ENCODE assay signal across 19 cellular contexts in the genomic region with DNA sequence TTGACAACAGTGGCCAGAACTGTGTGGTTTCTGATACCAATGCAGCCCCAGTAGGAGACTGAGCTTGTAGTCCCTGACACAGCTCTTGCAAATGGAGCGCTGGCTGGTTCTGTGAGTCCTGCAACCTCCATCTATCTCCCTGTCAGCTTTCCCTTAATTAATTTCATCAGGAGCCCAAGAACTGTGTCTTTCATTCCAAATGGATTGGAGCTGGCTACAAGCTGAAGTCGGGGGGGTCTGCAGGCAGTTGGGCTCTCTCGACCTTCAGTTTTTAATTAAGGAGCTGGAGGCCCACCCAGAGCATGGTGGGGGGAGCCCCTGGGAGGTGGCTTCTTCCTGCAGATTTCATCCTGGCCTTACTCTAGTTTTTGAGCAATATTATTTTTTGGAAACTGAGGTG.
DNase-seq lines count a peak whose midpoint lies in the region; ATAC-seq, FAIRE-seq and TF ChIP-seq lines count a peak whose summit lies in the region.
"Had no signal": no experiment of that assay in that cellular context is flagged by ENCODE, and none has a peak within 500 bp of the region (broad histone marks: within the 10 kb centered on the region; RNA-seq: fewer than 3 reads in every experiment).

No MANE protein-coding gene starts in this region.

- POLR2A ChIA-PET in SK-N-SH (lab: Yijun Ruan, JAX), result no interaction called here

- H3K4me3 Mint-ChIP-seq in nephron progenitor cell, result peak overlapping the region; percentile 46
- H3K4me3 Mint-ChIP-seq: CD8-positive, alpha-beta memory T cell had no signal

- no peak overlapping the region for H2AFZ ChIP-seq in SK-N-SH (ENCODE audit: low read depth)

- no peak for ATAC-seq in SK-N-SH treated with all-trans-retinoic acid at 6 μM for 48 hours
- no peak for ATAC-seq in GM18517 (IDR thresholded peaks at IDR 0.05; ENCODE audit: unreplicated experiment)
- ATAC-seq: K562 had no signal

- no peaks in the 10 kb centered on the region for H3K36me3 Mint-ChIP-seq in nephron progenitor cell (ENCODE audit: low read depth)
- H3K36me3 Mint-ChIP-seq: CD8-positive, alpha-beta memory T cell had no signal

- peaks cover 29% of the 10 kb centered on the region for H3K27me3 Mint-ChIP-seq in nephron progenitor cell (ENCODE audit: low read depth, poor library complexity)

- WGBS in SK-N-SH (ENCODE audit: low lambda C conversion rate), result 19% methylated on average over 3 of the region's 3 CpGs
- WGBS in thyroid gland, 2 donors, result 64 to 75% methylated on average over 3 of the region's 3 CpGs

- peak overlapping the region; percentile 82 for H3K27ac Mint-ChIP-seq in nephron progenitor cell
- H3K27ac Mint-ChIP-seq: CD8-positive, alpha-beta memory T cell had no signal

- peaks cover 59% of the 10 kb centered on the region for H3K4me1 Mint-ChIP-seq in nephron progenitor cell
- H3K4me1 Mint-ChIP-seq: CD8-positive, alpha-beta memory T cell had no signal

- TF ChIP-seq POLR2A in thyroid gland (IDR thresholded peaks at IDR 0.05), result no peak

- no peaks in the 10 kb centered on the region for H3K27me3 ChIP-seq in SK-N-SH (ENCODE audit: insufficient read depth)
- no peaks in the 10 kb centered on the region for H3K27me3 ChIP-seq in adipocyte (replicated peaks; ENCODE audit: control insufficient read depth, insufficient read depth, low read length)
- H3K27me3 ChIP-seq in thyroid gland, result no peaks in the 10 kb centered on the region
- H3K27me3 ChIP-seq: BE2C had no signal

- no peak for TF ChIP-seq CTCF in SK-N-SH (IDR thresholded peaks at IDR 0.05)
- TF ChIP-seq CTCF in nephron progenitor cell (IDR thresholded peaks at IDR 0.05), result no peak
- no peak for TF ChIP-seq CTCF in thyroid gland (IDR thresholded peaks at IDR 0.05)
- TF ChIP-seq CTCF in GM20000 (IDR thresholded peaks at IDR 0.05; ENCODE audit: extremely low read depth, missing control alignments), result no peak

- H3K36me3 ChIP-seq in SK-N-SH (replicated peaks in 1 of 2; ENCODE audit: control insufficient read depth in 1 of 2, insufficient read depth in 2 of 2, low read length in 1 of 2) (no peaks in the 10 kb centered on the region), adipocyte (ENCODE audit: control insufficient read depth, insufficient read depth, low read length, severe bottlenecking) (no peaks in the 10 kb centered on the region), thyroid gland (no peaks in the 10 kb centered on the region)
- H3K36me3 ChIP-seq: BE2C had no signal

- no peaks in the 10 kb centered on the region for H3K9me3 ChIP-seq in SK-N-SH
- H3K9me3 ChIP-seq in adipocyte (ENCODE audit: control insufficient read depth, low read length), result no peaks in the 10 kb centered on the region
- H3K9me3 ChIP-seq in thyroid gland, result no peaks in the 10 kb centered on the region
- H3K9me3 ChIP-seq: BE2C had no signal

- H3K9ac ChIP-seq in SK-N-SH (no peak overlapping the region), adipocyte (ENCODE audit: low read length) (peak overlapping the region; percentile 12)

- no peaks in the 10 kb centered on the region for H3K79me2 ChIP-seq in SK-N-SH (ENCODE audit: insufficient read depth)

- CTCF ChIA-PET in SK-N-SH (lab: Yijun Ruan, JAX), result interaction anchor here (0.9 to 11.0 kb wide), 7 partner anchors 9 to 341 kb away, joined by 3 to 135 read pairs (median 14); no protein-coding TSS in a partner anchor

- H4K20me1 ChIP-seq in SK-N-SH (ENCODE audit: insufficient read depth), result no peaks in the 10 kb centered on the region

- no peak for TF ChIP-seq EP300 in SK-N-SH (IDR thresholded peaks at IDR 0.05; ENCODE audit: borderline replicate concordance in 1 of 2, low read depth in 1 of 2, low read length in 1 of 2)

- no peaks in the 10 kb centered on the region for H3F3A ChIP-seq in SK-N-SH (replicated peaks; ENCODE audit: insufficient read depth)

- DNase-seq in SK-N-SH, result peak; percentile 73
- DNase-seq in adipocyte (ENCODE audit: low read depth), result no peak
- no peak for DNase-seq in nephron progenitor cell
- DNase-seq in thyroid gland, result no peak
- DNase-seq in GM20000 (ENCODE audit: low spot score), result no peak
- no peak for DNase-seq in RCC 7860 (ENCODE audit: low spot score)
- DNase-seq: 8988T; BE2C; DND-41; GOT3; NCI-H526 treated with DMSO at 0.1 percent for 48 hours; NK-92 treated with Interleukin-12 subunit alpha and Interleukin-12 subunit beta, amount 100 ng/mL, for 24 hours had no signal

- H3K27ac ChIP-seq in SK-N-SH (ENCODE audit: low read depth in 2 of 2, low read length in 1 of 2), result no peak overlapping the region; a peak in 1 of 4 replicates
- H3K27ac ChIP-seq in thyroid gland, result peak overlapping the region; percentile 56 to 91 (median 59)

- H3K4me2 ChIP-seq in SK-N-SH, result no peak overlapping the region

- no peak for TF ChIP-seq RAD21 in SK-N-SH (IDR thresholded peaks at IDR 0.05; ENCODE audit: low read length)

- H3K9me3 Mint-ChIP-seq in nephron progenitor cell, result peaks cover 6% of the 10 kb centered on the region

- H3K4me3 ChIP-seq in SK-N-SH (ENCODE audit: low read depth in 2 of 2, low read length in 1 of 2) (no peak overlapping the region), adipocyte (ENCODE audit: low read length) (no peak overlapping the region), thyroid gland (replicated peaks in 1 of 3) (no peak overlapping the region)
- H3K4me3 ChIP-seq: K562 had no signal

- FAIRE-seq in RCC 7860 (lab: Jason Lieb, UNC), result no peak
- FAIRE-seq: D721Med, G401.6, GM18507, K562 had no signal

- no peaks in the 10 kb centered on the region for H3K9me2 ChIP-seq in SK-N-SH

- intact Hi-C loops in thyroid gland (cut with DNase I), result no loop called here

- H3K4me1 ChIP-seq in SK-N-SH (ENCODE audit: control insufficient read depth in 1 of 2, insufficient read depth in 2 of 2, low read depth in 1 of 2, low read length in 1 of 2) (peaks cover 0 to 29% of the 10 kb centered on the region in 2 experiments; a peak in 2 of 4 replicates), adipocyte (ENCODE audit: control insufficient read depth, insufficient read depth, low read length) (peaks cover 59% of the 10 kb centered on the region), thyroid gland (peaks cover 26 to 57% of the 10 kb centered on the region in 2 donors)
- H3K4me1 ChIP-seq: BE2C had no signal

TF ChIP-seq in SK-N-SH, 30 proteins besides CTCF, POLR2A, EP300 and RAD21:
- 0 out of 2 replicates have a peak, but pooled peaks have one; percentile 19 for TF ChIP-seq RCOR1 (IDR thresholded peaks at IDR 0.05; ENCODE audit: low read length)
- TF ChIP-seq TCF12 (IDR thresholded peaks at IDR 0.05), result no peak

TF ChIP-seq in SK-N-SH treated with all-trans-retinoic acid at 6 μM for 48 hours, 23 proteins besides CTCF, POLR2A, EP300 and RAD21 (continues in another document):
- TF ChIP-seq BACH2 (CRISPR knock-in tag; IDR thresholded peaks at IDR 0.05; ENCODE audit: borderline replicate concordance) (no peak), GLIS3 (CRISPR knock-in tag; IDR thresholded peaks at IDR 0.05) (no peak), ZNF70 (CRISPR knock-in tag; IDR thresholded peaks at IDR 0.05) (no peak), ISL1 (CRISPR knock-in tag; IDR thresholded peaks at IDR 0.05) (no peak), RARB (CRISPR knock-in tag; IDR thresholded peaks at IDR 0.05) (no peak), CSDC2 (CRISPR knock-in tag; IDR thresholded peaks at IDR 0.05) (no peak), OSR1 (CRISPR knock-in tag; IDR thresholded peaks at IDR 0.05) (no peak), TCF4 (CRISPR knock-in tag; IDR thresholded peaks at IDR 0.05; ENCODE audit: borderline replicate concordance) (no peak), ZFP3 (CRISPR knock-in tag; IDR thresholded peaks at IDR 0.05) (no peak), ZFP30 (CRISPR knock-in tag; IDR thresholded peaks at IDR 0.05) (no peak)
- TF ChIP-seq, protein P1, sequence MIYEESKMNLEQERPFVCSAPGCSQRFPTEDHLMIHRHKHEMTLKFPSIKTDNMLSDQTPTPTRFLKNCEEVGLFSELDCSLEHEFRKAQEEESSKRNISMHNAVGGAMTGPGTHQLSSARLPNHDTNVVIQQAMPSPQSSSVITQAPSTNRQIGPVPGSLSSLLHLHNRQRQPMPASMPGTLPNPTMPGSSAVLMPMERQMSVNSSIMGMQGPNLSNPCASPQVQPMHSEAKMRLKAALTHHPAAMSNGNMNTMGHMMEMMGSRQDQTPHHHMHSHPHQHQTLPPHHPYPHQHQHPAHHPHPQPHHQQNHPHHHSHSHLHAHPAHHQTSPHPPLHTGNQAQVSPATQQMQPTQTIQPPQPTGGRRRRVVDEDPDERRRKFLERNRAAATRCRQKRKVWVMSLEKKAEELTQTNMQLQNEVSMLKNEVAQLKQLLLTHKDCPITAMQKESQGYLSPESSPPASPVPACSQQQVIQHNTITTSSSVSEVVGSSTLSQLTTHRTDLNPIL (CRISPR knock-in tag; IDR thresholded peaks at IDR 0.05; ENCODE audit: low read depth), result no peak
- TF ChIP-seq, protein P2, sequence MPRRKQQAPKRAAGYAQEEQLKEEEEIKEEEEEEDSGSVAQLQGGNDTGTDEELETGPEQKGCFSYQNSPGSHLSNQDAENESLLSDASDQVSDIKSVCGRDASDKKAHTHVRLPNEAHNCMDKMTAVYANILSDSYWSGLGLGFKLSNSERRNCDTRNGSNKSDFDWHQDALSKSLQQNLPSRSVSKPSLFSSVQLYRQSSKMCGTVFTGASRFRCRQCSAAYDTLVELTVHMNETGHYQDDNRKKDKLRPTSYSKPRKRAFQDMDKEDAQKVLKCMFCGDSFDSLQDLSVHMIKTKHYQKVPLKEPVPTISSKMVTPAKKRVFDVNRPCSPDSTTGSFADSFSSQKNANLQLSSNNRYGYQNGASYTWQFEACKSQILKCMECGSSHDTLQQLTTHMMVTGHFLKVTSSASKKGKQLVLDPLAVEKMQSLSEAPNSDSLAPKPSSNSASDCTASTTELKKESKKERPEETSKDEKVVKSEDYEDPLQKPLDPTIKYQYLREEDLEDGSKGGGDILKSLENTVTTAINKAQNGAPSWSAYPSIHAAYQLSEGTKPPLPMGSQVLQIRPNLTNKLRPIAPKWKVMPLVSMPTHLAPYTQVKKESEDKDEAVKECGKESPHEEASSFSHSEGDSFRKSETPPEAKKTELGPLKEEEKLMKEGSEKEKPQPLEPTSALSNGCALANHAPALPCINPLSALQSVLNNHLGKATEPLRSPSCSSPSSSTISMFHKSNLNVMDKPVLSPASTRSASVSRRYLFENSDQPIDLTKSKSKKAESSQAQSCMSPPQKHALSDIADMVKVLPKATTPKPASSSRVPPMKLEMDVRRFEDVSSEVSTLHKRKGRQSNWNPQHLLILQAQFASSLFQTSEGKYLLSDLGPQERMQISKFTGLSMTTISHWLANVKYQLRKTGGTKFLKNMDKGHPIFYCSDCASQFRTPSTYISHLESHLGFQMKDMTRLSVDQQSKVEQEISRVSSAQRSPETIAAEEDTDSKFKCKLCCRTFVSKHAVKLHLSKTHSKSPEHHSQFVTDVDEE (CRISPR knock-in tag; IDR thresholded peaks at IDR 0.05), result no peak

Comparison
In these comparisons a context has a peak if more than half of its experiments do, and no peak if none do; other contexts are left out.
1. H3K27ac ChIP-seq: peak in thyroid gland (3 of 3); none in SK-N-SH (0 of 2).